ENCODE assay signal across 8 cellular contexts in the genomic region with DNA sequence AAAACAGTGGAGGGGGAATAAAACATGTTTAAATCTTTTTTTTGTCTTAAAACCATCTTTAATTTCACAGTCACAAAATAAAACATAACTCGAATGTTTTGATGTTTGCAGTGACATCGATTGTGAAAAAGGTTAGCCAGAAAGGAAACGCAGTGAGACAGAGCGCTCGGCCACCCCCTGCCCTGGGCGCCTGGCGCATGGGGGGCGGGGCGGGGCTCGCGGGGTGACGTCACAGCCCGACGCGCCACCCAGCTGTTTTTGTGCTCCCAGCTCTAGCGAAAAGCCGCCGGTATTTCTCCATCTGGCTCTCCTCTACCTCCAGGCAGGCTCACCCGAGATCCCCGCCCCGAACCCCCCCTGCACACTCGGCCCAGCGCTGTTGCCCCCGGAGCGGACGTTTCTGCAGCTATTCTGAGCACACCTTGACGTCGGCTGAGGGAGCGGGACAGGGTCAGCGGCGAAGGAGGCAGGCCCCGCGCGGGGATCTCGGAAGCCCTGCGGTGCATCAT. TPM values are rescaled to one million over a fixed set of nuclear protein-coding genes. Genes with fewer than 3 reads are reported as not detected.
A peak's percentile ranks its signal among the peaks of the same experiment; 100 is the strongest.
DNase-seq lines count a peak whose midpoint lies in the region; ATAC-seq lines count a peak whose summit lies in the region.

A gene (plus strand): TSS at position 255 of the 509 bp plus-strand sequence. CDS start 253 bp downstream, at position 508.

- H3K36me3 ChIP-seq in BLaER1 = no peaks in the 10 kb centered on the region
- H3K36me3 ChIP-seq in SJSA1 = peaks cover 4% of the 10 kb centered on the region; the same call in 1 of the 2 replicates
- peaks cover 0 to 2% (median 0%) of the 10 kb centered on the region in 5 donors for H3K36me3 ChIP-seq in subcutaneous abdominal adipose tissue (ENCODE audit: control insufficient read depth in 5 of 5, insufficient read depth in 5 of 5, low read length in 5 of 5)

- H3K4me1 ChIP-seq in BLaER1 = peaks cover 20% of the 10 kb centered on the region
- peaks cover 14% of the 10 kb centered on the region; the same call in 1 of the 2 replicates for H3K4me1 ChIP-seq in SJSA1 (replicated peaks)
- H3K4me1 ChIP-seq in subcutaneous abdominal adipose tissue (ENCODE audit: control insufficient read depth in 5 of 5, insufficient read depth in 5 of 5, low read length in 5 of 5) = peaks cover 0 to 28% (median 19%) of the 10 kb centered on the region in 5 donors

- H3K27ac ChIP-seq in BLaER1 (peak within 1 kb of the TSS; percentile 38; the same call in 1 of the 2 replicates), SJSA1 (peak within 1 kb of the TSS; percentile 97), subcutaneous abdominal adipose tissue (ENCODE audit: low read depth, low read length) (peak within 1 kb of the TSS; percentile 99)

- H4K20me1 ChIP-seq in BLaER1 = 0 out of 2 replicates have a peak, but pooled peaks cover 19% of the 10 kb centered on the region

- peak within 1 kb of the TSS; percentile 92 for H3K4me2 ChIP-seq in BLaER1

- peak; percentile 67 for DNase-seq in HuH-7 (ENCODE audit: low spot score)
- DNase-seq in SJSA1 (ENCODE audit: low read depth in 1 of 2, low spot score in 2 of 2) = peak in 1 of 2 experiments; percentile 81
- DNase-seq in activated naive CD4-positive, alpha-beta T cell treated with anti-CD3 and anti-CD28 coated beads, Interleukin-2, amount 50 U/mL, for 16 hours = peak; percentile 78
- DNase-seq in globus pallidus (ENCODE audit: low spot score) = peak; percentile 88
- peak; percentile 34 for DNase-seq in non-pigmented ciliary epithelial cell (ENCODE audit: low read depth)

- H3K9me3 ChIP-seq in BLaER1 = no peaks in the 10 kb centered on the region
- no peaks in the 10 kb centered on the region for H3K9me3 ChIP-seq in SJSA1 (replicated peaks)
- no peaks in the 10 kb centered on the region for H3K9me3 ChIP-seq in subcutaneous abdominal adipose tissue (ENCODE audit: control insufficient read depth in 5 of 5, low read length in 5 of 5)

- ATAC-seq in GM19452 (IDR thresholded peaks at IDR 0.05; ENCODE audit: unreplicated experiment) = peak; percentile 68

- peak within 1 kb of the TSS; percentile 81 for H3K4me3 ChIP-seq in BLaER1
- peak within 1 kb of the TSS; percentile 69 for H3K4me3 ChIP-seq in SJSA1
- peak within 1 kb of the TSS; percentile 77 to 99 (median 98) for H3K4me3 ChIP-seq in subcutaneous abdominal adipose tissue (ENCODE audit: low read depth in 1 of 5, low read length in 5 of 5)

- H3K9ac ChIP-seq in BLaER1 = peak within 1 kb of the TSS; percentile 78
- peak within 1 kb of the TSS; percentile 91 to 99 (median 96) for H3K9ac ChIP-seq in subcutaneous abdominal adipose tissue (ENCODE audit: low read length in 5 of 5)

- H3K27me3 ChIP-seq in BLaER1 (no peaks in the 10 kb centered on the region; the same call in 1 of the 2 replicates), SJSA1 (replicated peaks) (no peaks in the 10 kb centered on the region), subcutaneous abdominal adipose tissue (ENCODE audit: control insufficient read depth in 5 of 5, insufficient read depth in 4 of 5, low read length in 5 of 5) (no peaks in the 10 kb centered on the region)

RNA-seq across cellular contexts. Expression of the gene that starts here (rescaled TPM):
- total RNA-seq in SJSA1 (2014; rRNA removed; shearing (Covaris generic)) = 38.0 and 43.7 TPM in 2 replicates

Comparison
In these comparisons a context has a peak if more than half of its experiments do, and no peak if none do; other contexts are left out.
1. H3K27ac ChIP-seq: peak in every context shown above with its lines; median percentile 99 in subcutaneous abdominal adipose tissue; 97 in SJSA1; 38 in BLaER1.